In genomic region chr1:93602101-93602500, GRCh38 we compare ENCODE assay signal across 20 cellular contexts.
"Had no signal": no experiment of that assay in that cellular context is flagged by ENCODE, and none has a peak within 500 bp of the region (broad histone marks: within the 10 kb centered on the region; RNA-seq: fewer than 3 reads in every experiment).

No MANE protein-coding gene starts in this region.

- ATAC-seq: heart left ventricle; left lung; natural killer cell treated with Interleukin-12 subunit alpha and Interleukin-12 subunit beta and Interleukin-15 and Interleukin-18, amount 100 ng/mL, for 72 hours; stimulated activated naive B cell treated with anti-CD40 and anti-IgM and Interleukin-4, amounts not matched to agents 10 μg/mL and 1 μg/mL and 100 μg/mL, for 72 hours had no signal

- DNase-seq: colonic mucosa; dermis blood vessel endothelial cell; effector memory CD4-positive, alpha-beta T cell; esophagus squamous epithelium; heart left ventricle; kidney; mesendoderm; right cardiac atrium; stimulated activated CD4-positive, alpha-beta T cell treated with anti-CD3 and anti-CD28 coated beads, Interleukin-15, amount 100 ng/mL, for 24 hours; stimulated activated CD4-positive, alpha-beta T cell treated with anti-CD3 and anti-CD28 coated beads, Interleukin-2, amount 100 ng/mL, for 48 hours; stimulated activated naive B cell treated with anti-CD40 and anti-IgM and Interleukin-4, amounts not matched to agents 10 μg/mL and 1 μg/mL and 100 μg/mL, for 72 hours; transverse colon had no signal

- H3K4me3 ChIP-seq: colonic mucosa, esophagus squamous epithelium, heart left ventricle, hepatocyte, left lung, prostate gland, skin epidermis, suprapubic skin, transverse colon, vagina had no signal

- H3K9me3 ChIP-seq: colonic mucosa, esophagus squamous epithelium, heart left ventricle, left lung, prostate gland, suprapubic skin, transverse colon, vagina had no signal

- H3K4me2 ChIP-seq: hepatocyte had no signal

- H3K36me3 ChIP-seq: colonic mucosa, esophagus squamous epithelium, heart left ventricle, left lung, prostate gland, suprapubic skin, transverse colon, vagina had no signal

- H3K27ac ChIP-seq: colonic mucosa, esophagus squamous epithelium, heart left ventricle, hepatocyte, left lung, parathyroid adenoma, prostate gland, skin epidermis, suprapubic skin, transverse colon, vagina had no signal

- H3K4me1 ChIP-seq: colonic mucosa, left lung, prostate gland had no signal

- H2AFZ ChIP-seq: hepatocyte, parathyroid adenoma had no signal

- H3K9ac ChIP-seq: parathyroid adenoma had no signal

- H3K27me3 ChIP-seq: colonic mucosa, esophagus squamous epithelium, heart left ventricle, hepatocyte, left lung, suprapubic skin, transverse colon, vagina had no signal

- H3K79me2 ChIP-seq: parathyroid adenoma had no signal
